ENCODE assay signal across 39 cellular contexts in genomic region chr12:9252256-9252655, GRCh38. TPM values are rescaled to one million over a fixed set of nuclear protein-coding genes. Genes with fewer than 3 reads are reported as not detected.
"Had no signal": no experiment of that assay in that cellular context is flagged by ENCODE, and none has a peak within 500 bp of the region (broad histone marks: within the 10 kb centered on the region; RNA-seq: fewer than 3 reads in every experiment).

No MANE protein-coding gene starts in this region.

- H3K27ac ChIP-seq: KMS-11 had no signal

- H3K36me3 ChIP-seq: MG63 had no signal

- H3K27me3 ChIP-seq: MG63 had no signal

- H3K9ac ChIP-seq: KMS-11 had no signal

- H3K4me2 ChIP-seq: KMS-11 had no signal

- H3K4me3 ChIP-seq: MG63 had no signal

- DNase-seq: Karpas-422, Kasumi-1, MG63, MM.1S, MV-4-11, NCI-H1048, NCI-H1092, NCI-H1092 treated with DMSO at 0.1 percent for 48 hours, NCI-H1105, NCI-H1105 treated with DMSO at 0.1 percent for 48 hours, NCI-H1417, NCI-H1417 treated with DMSO at 0.1 percent for 48 hours, NCI-H1436, NCI-H1436 treated with DMSO at 0.1 percent for 48 hours, NCI-H146, NCI-H1694, NCI-H1694 treated with DMSO at 0.1 percent for 48 hours, NCI-H187, NCI-H187 treated with DMSO at 0.1 percent for 48 hours, NCI-H1930, NCI-H2029, NCI-H2029 treated with DMSO at 0.1 percent for 48 hours, NCI-H2081, NCI-H2081 treated with DMSO at 0.1 percent for 48 hours, NCI-H2107, NCI-H2171, NCI-H2171 treated with DMSO at 0.1 percent for 48 hours, NCI-H2227 treated with DMSO at 0.1 percent for 48 hours, NCI-H226, NCI-H345, NCI-H446, NCI-H446 treated with DMSO at 0.1 percent for 48 hours, NCI-H510A, NCI-H510A treated with DMSO at 0.1 percent for 48 hours had no signal

- H3K9me3 ChIP-seq: MG63 had no signal

RNA-seq across cellular contexts. Expression of gene PZP, which starts 44.1 kb away (rescaled TPM):
- total RNA-seq: LHCN-M2, M059J, MCF 10A, NCI-H460 had no signal
